In the genomic region with DNA sequence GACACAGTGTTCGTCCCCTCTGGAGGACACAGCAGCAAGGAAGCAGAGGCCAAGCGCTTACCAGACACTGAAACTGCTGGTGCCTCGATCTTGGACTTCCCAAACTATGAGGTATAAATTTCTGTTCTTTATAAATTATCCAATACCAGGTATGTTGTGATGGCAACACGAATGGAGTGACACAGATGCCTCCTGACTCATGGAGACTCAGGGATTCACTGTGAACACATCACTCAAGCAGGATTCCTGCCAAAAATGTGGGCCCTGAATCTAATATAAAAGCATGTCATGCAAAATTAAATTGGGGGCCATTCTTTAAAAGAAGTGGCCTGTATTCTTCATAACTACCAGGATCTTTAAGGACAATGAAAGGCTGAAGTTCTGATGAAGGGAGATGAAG, we compare ENCODE assay signal across 16 cellular contexts. TPM values are rescaled to one million over a fixed set of nuclear protein-coding genes. Genes with fewer than 3 reads are reported as not detected.
DNase-seq lines count a peak whose midpoint lies in the region; ATAC-seq and TF ChIP-seq lines count a peak whose summit lies in the region.
"Had no signal": no experiment of that assay in that cellular context is flagged by ENCODE, and none has a peak within 500 bp of the region (broad histone marks: within the 10 kb centered on the region; RNA-seq: fewer than 3 reads in every experiment).

No MANE protein-coding gene starts in this region.

- H3K4me3 Mint-ChIP-seq in MCF 10A (ENCODE audit: unreplicated experiment), result no peak overlapping the region
- H3K4me3 Mint-ChIP-seq: GM23338 had no signal

- no peaks in the 10 kb centered on the region for H3K9me3 Mint-ChIP-seq in MCF 10A (ENCODE audit: unreplicated experiment)
- H3K9me3 Mint-ChIP-seq: GM23338 had no signal

- H3F3A ChIP-seq in PC-3 (ENCODE audit: low read length, unreplicated experiment) (no peaks in the 10 kb centered on the region), MM.1S (ENCODE audit: insufficient read depth, low read length) (no peaks in the 10 kb centered on the region)

- H3K36me3 ChIP-seq in breast epithelium, result no peaks in the 10 kb centered on the region
- H3K36me3 ChIP-seq in PC-3 (ENCODE audit: low read depth, low read length), result no peaks in the 10 kb centered on the region
- no peaks in the 10 kb centered on the region for H3K36me3 ChIP-seq in prostate gland
- no peaks in the 10 kb centered on the region for H3K36me3 ChIP-seq in MM.1S (replicated peaks; ENCODE audit: insufficient read depth, low read length)

- H3K27me3 ChIP-seq in breast epithelium (no peaks in the 10 kb centered on the region), PC-3 (ENCODE audit: low read length) (no peaks in the 10 kb centered on the region), prostate gland (replicated peaks; ENCODE audit: insufficient read depth) (no peaks in the 10 kb centered on the region), MM.1S (replicated peaks; ENCODE audit: insufficient read depth, low read length) (no peaks in the 10 kb centered on the region)

- H3K27ac ChIP-seq in breast epithelium (no peak overlapping the region), PC-3 (ENCODE audit: low read length) (no peak overlapping the region), prostate gland (peak overlapping the region; percentile 8 to 26), caudate nucleus (ENCODE audit: low read depth, low read length) (no peak overlapping the region), MM.1S (ENCODE audit: low read length) (no peak overlapping the region)
- H3K27ac ChIP-seq: 22Rv1 had no signal

- H3K36me3 Mint-ChIP-seq in MCF 10A (ENCODE audit: insufficient read depth, unreplicated experiment), result no peaks in the 10 kb centered on the region

- no peaks in the 10 kb centered on the region for H3K9me2 ChIP-seq in PC-3 (replicated peaks; ENCODE audit: low read length)
- H3K9me2 ChIP-seq in MM.1S (replicated peaks; ENCODE audit: insufficient read depth, low read length), result no peaks in the 10 kb centered on the region
- H3K9me2 ChIP-seq: SK-N-SH had no signal

- no peak overlapping the region for H3K4me2 ChIP-seq in PC-3 (ENCODE audit: low read length)
- H3K4me2 ChIP-seq in MM.1S (ENCODE audit: low read depth, low read length), result no peak overlapping the region
- H3K4me2 ChIP-seq: GM23338, SK-N-SH had no signal

- no peaks in the 10 kb centered on the region for H3K27me3 Mint-ChIP-seq in MCF 10A (ENCODE audit: insufficient read depth, unreplicated experiment)

- no peak for ATAC-seq in PC-3
- no peak for ATAC-seq in HG02852 (IDR thresholded peaks at IDR 0.05; ENCODE audit: unreplicated experiment)
- ATAC-seq: GM23338 had no signal

- BruUV-seq in MCF 10A (replicated peaks; lab: Mats Ljungman, UMichigan) (no TSS peak), PC-3 (replicated peaks; lab: Mats Ljungman, UMichigan) (no TSS peak)

- TF ChIP-seq CTCF in MCF 10A (IDR thresholded peaks at IDR 0.05; ENCODE audit: unreplicated experiment) (no peak), breast epithelium (IDR thresholded peaks at IDR 0.05) (no peak), PC-3 (conservative IDR thresholded peaks at IDR 0.05; ENCODE audit: low read depth, low read length) (no peak), fibroblast of mammary gland (conservative IDR thresholded peaks at IDR 0.05; ENCODE audit: control insufficient read depth, insufficient read depth, low read depth, low read length) (no peak), prostate gland (IDR thresholded peaks at IDR 0.05) (no peak), MM.1S (IDR thresholded peaks at IDR 0.05; ENCODE audit: low read length) (no peak)

- TF ChIP-seq POLR2A in breast epithelium (IDR thresholded peaks at IDR 0.05) (no peak), prostate gland (IDR thresholded peaks at IDR 0.05) (no peak)

- CTCF ChIA-PET in MCF 10A (lab: Yijun Ruan, JAX), result interaction anchor here (1.5 kb wide), 1 partner anchor 222 kb away, joined by 6 read pairs; no protein-coding TSS in a partner anchor
- CTCF ChIA-PET in PC-3 (lab: Charles Lee), result interaction anchor here (0.6 kb wide), 1 partner anchor 230 kb away, joined by 4 read pairs; no protein-coding TSS in a partner anchor

- H3K4me1 Mint-ChIP-seq in MCF 10A (ENCODE audit: insufficient read depth, unreplicated experiment), result peaks cover 26% of the 10 kb centered on the region

- 88% methylated on average over 4 of the region's 4 CpGs for WGBS in prostate gland

- no peak overlapping the region for H3K27ac Mint-ChIP-seq in MCF 10A (ENCODE audit: low read depth, unreplicated experiment)
- H3K27ac Mint-ChIP-seq: GM23338 had no signal

- DNase-seq in MCF 10A (ENCODE audit: unreplicated experiment) (peak; percentile 57), breast epithelium (ENCODE audit: low spot score in 2 of 2) (no peak), PC-3 (peak; percentile 44), fibroblast of mammary gland (ENCODE audit: low read depth) (peak; percentile 79), prostate gland (ENCODE audit: low spot score) (no peak), caudate nucleus (lab: John Stamatoyannopoulos, UW) (no peak), MM.1S (no peak)
- DNase-seq: DMS153, Kasumi-1, NCI-H345, NCI-H526 treated with DMSO at 0.1 percent for 48 hours, Right ventricle myocardium superior, SK-N-SH had no signal

- no peaks in the 10 kb centered on the region for H4K20me1 ChIP-seq in PC-3 (ENCODE audit: low read length)
- no peaks in the 10 kb centered on the region for H4K20me1 ChIP-seq in MM.1S (ENCODE audit: insufficient read depth, low read length)

- H3K9ac ChIP-seq in PC-3 (ENCODE audit: low read length) (no peak overlapping the region), MM.1S (ENCODE audit: low read length) (no peak overlapping the region)
- H3K9ac ChIP-seq: SK-N-SH had no signal

- intact Hi-C loops in MCF 10A (cut with micrococcal nuclease), result no loop called here
- intact Hi-C loops in breast epithelium (cut with DNase I; ENCODE audit: low total_unique reads), result no loop called here
- intact Hi-C loops in PC-3 (cut with micrococcal nuclease), result no loop called here
- intact Hi-C loops in prostate gland (cut with DNase I), result no loop called here

- no peaks in the 10 kb centered on the region for H3K79me2 ChIP-seq in PC-3 (ENCODE audit: low read length)
- no peaks in the 10 kb centered on the region for H3K79me2 ChIP-seq in MM.1S (ENCODE audit: low read length)

- H3K4me1 ChIP-seq in breast epithelium, result no peaks in the 10 kb centered on the region
- H3K4me1 ChIP-seq in PC-3 (ENCODE audit: insufficient read depth, low read length), result peaks cover 12% of the 10 kb centered on the region
- peaks cover 4% of the 10 kb centered on the region for H3K4me1 ChIP-seq in prostate gland (replicated peaks)
- no peaks in the 10 kb centered on the region for H3K4me1 ChIP-seq in MM.1S (ENCODE audit: low read length)

- POLR2A ChIA-PET in MCF 10A (lab: Yijun Ruan, JAX) (interaction anchor here (0.6 to 3.1 kb wide), 7 partner anchors 9 to 103 kb away, joined by 3 to 36 read pairs (median 6); no protein-coding TSS in a partner anchor), PC-3 (lab: Charles Lee; ENCODE audit: unreplicated experiment) (no interaction called here)

- H2AFZ ChIP-seq in PC-3 (ENCODE audit: low read length) (no peak overlapping the region), MM.1S (ENCODE audit: low read length) (no peak overlapping the region)

- no peaks in the 10 kb centered on the region for H3K9me3 ChIP-seq in breast epithelium
- no peaks in the 10 kb centered on the region for H3K9me3 ChIP-seq in PC-3 (ENCODE audit: low read length)
- H3K9me3 ChIP-seq in prostate gland, result no peaks in the 10 kb centered on the region
- H3K9me3 ChIP-seq in MM.1S (replicated peaks; ENCODE audit: insufficient read depth, low read length), result no peaks in the 10 kb centered on the region
- H3K9me3 ChIP-seq: SK-N-SH had no signal

- H3K4me3 ChIP-seq in breast epithelium, result no peak overlapping the region
- H3K4me3 ChIP-seq in PC-3 (ENCODE audit: low read length), result no peak overlapping the region
- no peak overlapping the region for H3K4me3 ChIP-seq in fibroblast of mammary gland (ENCODE audit: control insufficient read depth, low read depth, low read length)
- H3K4me3 ChIP-seq in prostate gland, result no peak overlapping the region
- no peak overlapping the region for H3K4me3 ChIP-seq in MM.1S (ENCODE audit: low read length)
- H3K4me3 ChIP-seq: GM23338 had no signal

RNA-seq across cellular contexts. Expression of gene SLC22A23, which starts 52.5 kb away (rescaled TPM):
- total RNA-seq in MCF 10A (2022) (11.5 and 11.9 TPM in 2 replicates), breast epithelium (10 to 100 TPM; 10.9 to 26.3 (median 22.9) TPM), PC-3 (2014; rRNA removed) (5.7 and 8.2 TPM in 2 replicates), prostate gland (100 to 1,000 TPM in 1 of 2 donors, 10 to 100 TPM in 1; 53.1 to 129 TPM)

Comparison
In these comparisons a context has a peak if more than half of its experiments do, and no peak if none do; other contexts are left out.
1. DNase-seq: peak in MCF 10A (single experiment), PC-3 (single experiment) and fibroblast of mammary gland (single experiment); none in breast epithelium (0 of 2), prostate gland (single experiment), caudate nucleus (0 of 61) and MM.1S (single experiment).
2. H3K27ac ChIP-seq: peak in prostate gland (2 of 2); none in breast epithelium (0 of 2), PC-3 (single experiment), caudate nucleus (single experiment) and MM.1S (single experiment).